In genomic region chr2:199364153-199364552, GRCh38 we compare ENCODE assay signal across 19 cellular contexts.
DNase-seq lines count a peak whose midpoint lies in the region; ATAC-seq and TF ChIP-seq lines count a peak whose summit lies in the region.
"Had no signal": no experiment of that assay in that cellular context is flagged by ENCODE, and none has a peak within 500 bp of the region (broad histone marks: within the 10 kb centered on the region; RNA-seq: fewer than 3 reads in every experiment).

No MANE protein-coding gene starts in this region.

- H3K27me3 ChIP-seq in CD4-positive, alpha-beta memory T cell (ENCODE audit: insufficient read depth, low read length), result no peaks in the 10 kb centered on the region
- H3K27me3 ChIP-seq: MG63 had no signal

- DNase-seq in DMS153 (lab: John Stamatoyannopoulos, UW) (peak; percentile 49), NCI-H1105 treated with DMSO at 0.1 percent for 48 hours (lab: John Stamatoyannopoulos, UW) (peak; percentile 95), NCI-H2029 treated with DMSO at 0.1 percent for 48 hours (lab: John Stamatoyannopoulos, UW) (peak; percentile 24), NCI-H748 treated with DMSO at 0.1 percent for 48 hours (lab: John Stamatoyannopoulos, UW) (peak; percentile 93), glutamatergic neuron (no peak)
- no peak for DNase-seq in CD4-positive, alpha-beta memory T cell
- DNase-seq: Caco-2, DND-41, GDM1, GM23248, MG63, NCI-H1694 treated with DMSO at 0.1 percent for 48 hours, NCI-H446 treated with DMSO at 0.1 percent for 48 hours, PC-9 had no signal

- CTCF ChIA-PET in CD4-positive, alpha-beta memory T cell (lab: Charles Lee; ENCODE audit: partially characterized antibody), result no interaction called here

- intact Hi-C loops in CD4-positive, alpha-beta memory T cell (cut with micrococcal nuclease), result no loop called here

- no peaks in the 10 kb centered on the region for H3K4me1 ChIP-seq in CD4-positive, alpha-beta memory T cell (ENCODE audit: insufficient read depth, low read length)
- H3K4me1 ChIP-seq: A549 had no signal

- H3K4me3 Mint-ChIP-seq in glutamatergic neuron (ENCODE audit: unreplicated experiment), result no peak overlapping the region
- H3K4me3 Mint-ChIP-seq in CD4-positive, alpha-beta memory T cell, result no peak overlapping the region

- POLR2A ChIA-PET in CD4-positive, alpha-beta memory T cell (lab: Charles Lee; ENCODE audit: partially characterized antibody), result no interaction called here

- TF ChIP-seq CTCF in glutamatergic neuron (IDR thresholded peaks at IDR 0.05; ENCODE audit: partially characterized antibody, unreplicated experiment), result no peak

- ATAC-seq in HG02763 (IDR thresholded peaks at IDR 0.05; ENCODE audit: unreplicated experiment), result no peak
- ATAC-seq in HG03378 (IDR thresholded peaks at IDR 0.05; ENCODE audit: unreplicated experiment), result no peak
- ATAC-seq: A549 had no signal

- no peak overlapping the region for H3K27ac ChIP-seq in CD4-positive, alpha-beta memory T cell (ENCODE audit: low read depth, low read length)
- H3K27ac ChIP-seq: A549, C4-2B, GM23248, KMS-11, PC-9 had no signal

- no peak overlapping the region for H3K27ac Mint-ChIP-seq in glutamatergic neuron (ENCODE audit: unreplicated experiment)
- no peak overlapping the region for H3K27ac Mint-ChIP-seq in CD4-positive, alpha-beta memory T cell

- H3K4me3 ChIP-seq in CD4-positive, alpha-beta memory T cell (ENCODE audit: low read length in 2 of 2), result no peak overlapping the region
- H3K4me3 ChIP-seq: A549, GM23248, MG63, PC-9 had no signal

- no peaks in the 10 kb centered on the region for H3K9me3 ChIP-seq in CD4-positive, alpha-beta memory T cell (ENCODE audit: control insufficient read depth in 1 of 2, low read length in 2 of 2)
- H3K9me3 ChIP-seq: A549, Caco-2, MG63 had no signal

- no peaks in the 10 kb centered on the region for H3K36me3 Mint-ChIP-seq in glutamatergic neuron (ENCODE audit: unreplicated experiment)
- H3K36me3 Mint-ChIP-seq in CD4-positive, alpha-beta memory T cell, result no peaks in the 10 kb centered on the region

- H3K4me1 Mint-ChIP-seq in glutamatergic neuron (ENCODE audit: low read depth, unreplicated experiment), result peaks cover 3% of the 10 kb centered on the region
- H3K4me1 Mint-ChIP-seq in CD4-positive, alpha-beta memory T cell, result no peaks in the 10 kb centered on the region

- H3K27me3 Mint-ChIP-seq in glutamatergic neuron (ENCODE audit: unreplicated experiment), result peaks cover 6% of the 10 kb centered on the region
- peaks cover 0 to 14% of the 10 kb centered on the region in 2 donors for H3K27me3 Mint-ChIP-seq in CD4-positive, alpha-beta memory T cell

- H3K36me3 ChIP-seq in CD4-positive, alpha-beta memory T cell (ENCODE audit: insufficient read depth, low read length), result no peaks in the 10 kb centered on the region

- no peaks in the 10 kb centered on the region for H3K9me3 Mint-ChIP-seq in glutamatergic neuron (ENCODE audit: unreplicated experiment)
- H3K9me3 Mint-ChIP-seq in CD4-positive, alpha-beta memory T cell, result peaks cover 0 to 3% (median 0%) of the 10 kb centered on the region in 8 donors

Comparison
In these comparisons a context has a peak if more than half of its experiments do, and no peak if none do; other contexts are left out.
1. DNase-seq: peak in DMS153 (single experiment), NCI-H1105 treated with DMSO at 0.1 percent for 48 hours (single experiment), NCI-H2029 treated with DMSO at 0.1 percent for 48 hours (single experiment) and NCI-H748 treated with DMSO at 0.1 percent for 48 hours (single experiment); none in glutamatergic neuron (single experiment) and CD4-positive, alpha-beta memory T cell (0 of 5).